ENCODE assay signal across 1 cellular context in the genomic region with DNA sequence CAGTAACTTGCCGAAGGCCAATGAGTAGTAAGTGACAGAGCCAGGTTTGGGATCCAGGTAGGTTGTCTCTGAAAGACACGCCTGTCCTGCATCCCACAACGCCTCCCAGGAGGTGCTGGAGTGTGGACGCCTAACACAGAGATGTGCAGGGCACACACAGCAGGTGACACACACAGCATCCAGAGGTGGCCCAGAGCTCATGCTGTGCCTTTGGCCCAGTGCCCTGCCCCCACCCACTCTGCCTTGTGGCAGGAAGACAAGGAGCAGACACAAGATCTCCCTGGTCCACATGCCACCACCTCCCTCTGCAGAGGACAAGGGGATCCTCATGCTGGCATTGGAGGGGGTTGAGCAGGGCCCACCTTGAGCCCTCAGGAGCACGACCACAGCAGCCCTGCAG.
TF ChIP-seq lines count a peak whose summit lies in the region.

No MANE protein-coding gene starts in this region.

TF ChIP-seq in HEK293, 187 proteins besides CTCF, POLR2A, EP300 and RAD21 (continued from another document):
- TF ChIP-seq, protein P1, sequence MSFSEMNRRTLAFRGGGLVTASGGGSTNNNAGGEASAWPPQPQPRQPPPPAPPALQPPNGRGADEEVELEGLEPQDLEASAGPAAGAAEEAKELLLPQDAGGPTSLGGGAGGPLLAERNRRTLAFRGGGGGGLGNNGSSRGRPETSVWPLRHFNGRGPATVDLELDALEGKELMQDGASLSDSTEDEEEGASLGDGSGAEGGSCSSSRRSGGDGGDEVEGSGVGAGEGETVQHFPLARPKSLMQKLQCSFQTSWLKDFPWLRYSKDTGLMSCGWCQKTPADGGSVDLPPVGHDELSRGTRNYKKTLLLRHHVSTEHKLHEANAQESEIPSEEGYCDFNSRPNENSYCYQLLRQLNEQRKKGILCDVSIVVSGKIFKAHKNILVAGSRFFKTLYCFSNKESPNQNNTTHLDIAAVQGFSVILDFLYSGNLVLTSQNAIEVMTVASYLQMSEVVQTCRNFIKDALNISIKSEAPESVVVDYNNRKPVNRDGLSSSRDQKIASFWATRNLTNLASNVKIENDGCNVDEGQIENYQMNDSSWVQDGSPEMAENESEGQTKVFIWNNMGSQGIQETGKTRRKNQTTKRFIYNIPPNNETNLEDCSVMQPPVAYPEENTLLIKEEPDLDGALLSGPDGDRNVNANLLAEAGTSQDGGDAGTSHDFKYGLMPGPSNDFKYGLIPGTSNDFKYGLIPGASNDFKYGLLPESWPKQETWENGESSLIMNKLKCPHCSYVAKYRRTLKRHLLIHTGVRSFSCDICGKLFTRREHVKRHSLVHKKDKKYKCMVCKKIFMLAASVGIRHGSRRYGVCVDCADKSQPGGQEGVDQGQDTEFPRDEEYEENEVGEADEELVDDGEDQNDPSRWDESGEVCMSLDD (tag by site-specific recombination; IDR thresholded peaks at IDR 0.05): no peak
- no peak for TF ChIP-seq ZNF416 (tag by site-specific recombination; IDR thresholded peaks at IDR 0.05)
- TF ChIP-seq, protein P2, sequence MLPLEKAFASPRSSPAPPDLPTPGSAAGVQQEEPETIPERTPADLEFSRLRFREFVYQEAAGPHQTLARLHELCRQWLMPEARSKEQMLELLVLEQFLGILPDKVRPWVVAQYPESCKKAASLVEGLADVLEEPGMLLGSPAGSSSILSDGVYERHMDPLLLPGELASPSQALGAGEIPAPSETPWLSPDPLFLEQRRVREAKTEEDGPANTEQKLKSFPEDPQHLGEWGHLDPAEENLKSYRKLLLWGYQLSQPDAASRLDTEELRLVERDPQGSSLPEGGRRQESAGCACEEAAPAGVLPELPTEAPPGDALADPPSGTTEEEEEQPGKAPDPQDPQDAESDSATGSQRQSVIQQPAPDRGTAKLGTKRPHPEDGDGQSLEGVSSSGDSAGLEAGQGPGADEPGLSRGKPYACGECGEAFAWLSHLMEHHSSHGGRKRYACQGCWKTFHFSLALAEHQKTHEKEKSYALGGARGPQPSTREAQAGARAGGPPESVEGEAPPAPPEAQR (tag by site-specific recombination; IDR thresholded peaks at IDR 0.05): no peak
- no peak for TF ChIP-seq TRIM28 (IDR thresholded peaks at IDR 0.05; ENCODE audit: borderline replicate concordance, low read length)
